Comparison of ENCODE assay signal across 9 cellular contexts in the genomic region with DNA sequence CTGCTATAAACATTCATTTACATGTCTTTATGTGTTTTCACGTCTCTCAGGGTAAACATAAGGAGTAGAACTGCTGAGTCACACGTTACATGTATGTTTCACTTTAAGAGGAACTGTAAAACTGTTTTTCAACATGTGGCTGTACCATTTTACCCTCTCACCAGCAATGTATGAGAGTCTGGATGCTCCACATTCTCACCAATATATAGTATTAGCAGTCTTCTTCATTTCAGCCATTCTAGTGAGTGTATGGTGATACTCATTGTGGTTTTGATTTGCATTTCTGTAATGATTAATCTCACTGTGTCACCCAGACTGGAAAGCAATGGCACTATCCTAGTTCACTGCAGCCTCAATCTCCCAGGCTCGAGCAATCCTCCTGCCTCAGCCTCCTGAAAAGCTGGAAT. TPM values are rescaled to one million over a fixed set of nuclear protein-coding genes. Genes with fewer than 3 reads are reported as not detected.
DNase-seq lines count a peak whose midpoint lies in the region; ATAC-seq and TF ChIP-seq lines count a peak whose summit lies in the region.
"Had no signal": no experiment of that assay in that cellular context is flagged by ENCODE, and none has a peak within 500 bp of the region (broad histone marks: within the 10 kb centered on the region; RNA-seq: fewer than 3 reads in every experiment).

No MANE protein-coding gene starts in this region.

- no peaks in the 10 kb centered on the region for H3K27me3 ChIP-seq in HCT116 (ENCODE audit: insufficient read depth, low read length)
- H3K27me3 ChIP-seq in neutrophil: no peaks in the 10 kb centered on the region
- no peaks in the 10 kb centered on the region for H3K27me3 ChIP-seq in testis

- H3K9me3 ChIP-seq in HCT116 (ENCODE audit: control insufficient read depth in 1 of 2, insufficient read depth in 1 of 2, low read depth in 1 of 2, low read length in 2 of 2) (no peaks in the 10 kb centered on the region), neutrophil (no peaks in the 10 kb centered on the region), testis (no peaks in the 10 kb centered on the region)

- BruUV-seq in HCT116 (replicated peaks; lab: Mats Ljungman, UMichigan): TSS peak; percentile 9

- H3K36me3 ChIP-seq in HCT116 (ENCODE audit: control insufficient read depth in 1 of 2, insufficient read depth in 2 of 2, low read length in 2 of 2): no peaks in the 10 kb centered on the region
- H3K36me3 ChIP-seq in neutrophil: peaks cover 5% of the 10 kb centered on the region
- H3K36me3 ChIP-seq in testis (ENCODE audit: low read depth, missing control alignments): no peaks in the 10 kb centered on the region

- DNase-seq in activated CD4-positive, alpha-beta T cell treated with anti-CD3 and anti-CD28 coated beads for 36 hours: no peak
- DNase-seq in activated CD4-positive, alpha-beta T cell treated with anti-CD3 and anti-CD28 coated beads, Interleukin-2, amount 10 ng/mL, durations not matched to agents 24 days and 14 days: no peak
- DNase-seq in HCT116 (ENCODE audit: low read depth, low spot score) (no peak), testis (no peak), inferior parietal cortex (ENCODE audit: extremely low spot score) (no peak), head of caudate nucleus (no peak)
- DNase-seq: H9 had no signal

- H3K27me3 Mint-ChIP-seq in activated CD4-positive, alpha-beta T cell treated with anti-CD3 and anti-CD28 coated beads for 36 hours: no peaks in the 10 kb centered on the region
- no peaks in the 10 kb centered on the region for H3K27me3 Mint-ChIP-seq in activated CD4-positive, alpha-beta T cell treated with anti-CD3 and anti-CD28 coated beads, Interleukin-2, amount 10 ng/mL, durations not matched to agents 24 days and 14 days

- TF ChIP-seq CTCF in HCT116 (IDR thresholded peaks at IDR 0.05 in 2 of 3, conservative IDR thresholded peaks at IDR 0.05 in 1 of 3; ENCODE audit: borderline replicate concordance in 1 of 3, insufficient read depth in 1 of 3, low read depth in 2 of 3, low read length in 2 of 3) (no peak), neutrophil (IDR thresholded peaks at IDR 0.05) (no peak), testis (IDR thresholded peaks at IDR 0.05) (no peak)

- H3K4me1 Mint-ChIP-seq in activated CD4-positive, alpha-beta T cell treated with anti-CD3 and anti-CD28 coated beads for 36 hours: peaks cover 32% of the 10 kb centered on the region
- peaks cover 8% of the 10 kb centered on the region for H3K4me1 Mint-ChIP-seq in activated CD4-positive, alpha-beta T cell treated with anti-CD3 and anti-CD28 coated beads, Interleukin-2, amount 10 ng/mL, durations not matched to agents 24 days and 14 days
- H3K4me1 Mint-ChIP-seq: H9 had no signal

- H3K27ac Mint-ChIP-seq in activated CD4-positive, alpha-beta T cell treated with anti-CD3 and anti-CD28 coated beads for 36 hours: no peak overlapping the region
- H3K27ac Mint-ChIP-seq in activated CD4-positive, alpha-beta T cell treated with anti-CD3 and anti-CD28 coated beads, Interleukin-2, amount 10 ng/mL, durations not matched to agents 24 days and 14 days: no peak overlapping the region

- H3K79me2 ChIP-seq in HCT116 (ENCODE audit: insufficient read depth, low read length): peaks cover 37% of the 10 kb centered on the region

- RAD21 ChIA-PET in HCT116 (lab: Charles Lee; ENCODE audit: low non-redundant PET in 1 of 2, low total read pairs in 2 of 2, uncharacterized antibody in 2 of 2, unreplicated experiment in 2 of 2): no interaction called here

- ATAC-seq in activated CD4-positive, alpha-beta T cell treated with anti-CD3 and anti-CD28 coated beads for 36 hours: peak; percentile 96
- ATAC-seq in HCT116: no peak
- ATAC-seq in HG03565 (IDR thresholded peaks at IDR 0.05; ENCODE audit: unreplicated experiment): peak; percentile 86

- POLR2A ChIA-PET in activated CD4-positive, alpha-beta T cell treated with anti-CD3 and anti-CD28 coated beads for 36 hours (lab: Charles Lee): no interaction called here
- POLR2A ChIA-PET in HCT116 (lab: Charles Lee): no interaction called here

- no peaks in the 10 kb centered on the region for H4K20me1 ChIP-seq in HCT116 (ENCODE audit: insufficient read depth)

- H3K4me1 ChIP-seq in HCT116 (ENCODE audit: control insufficient read depth in 1 of 2, insufficient read depth in 2 of 2, low read length in 2 of 2) (no peaks in the 10 kb centered on the region), neutrophil (ENCODE audit: control insufficient read depth in 1 of 2, insufficient read depth in 1 of 2, low read depth in 1 of 2, low read length in 1 of 2) (peaks cover 6 to 8% of the 10 kb centered on the region in 2 experiments), testis (peaks cover 3% of the 10 kb centered on the region)

- H3K4me3 ChIP-seq in HCT116 (replicated peaks in 1 of 2; ENCODE audit: low read depth in 1 of 2, low read length in 2 of 2) (no peak overlapping the region), neutrophil (ENCODE audit: low read depth in 1 of 2, low read length in 1 of 2) (no peak overlapping the region), testis (no peak overlapping the region)

- H3K9ac ChIP-seq in HCT116 (ENCODE audit: low read length): no peak overlapping the region

- no peak overlapping the region for H3K4me2 ChIP-seq in HCT116 (ENCODE audit: low read length)

- TF ChIP-seq POLR2A in HCT116 (IDR thresholded peaks at IDR 0.05; ENCODE audit: borderline replicate concordance, extremely low read depth, insufficient read depth, insufficient read length) (no peak), testis (IDR thresholded peaks at IDR 0.05) (no peak)

- no peak overlapping the region for H3K27ac ChIP-seq in HCT116 (ENCODE audit: low read depth, low read length)
- H3K27ac ChIP-seq in neutrophil: peak overlapping the region; percentile 58
- no peak overlapping the region for H3K27ac ChIP-seq in testis

- intact Hi-C loops in activated CD4-positive, alpha-beta T cell treated with anti-CD3 and anti-CD28 coated beads for 36 hours (cut with DNase I, micrococcal nuclease): no loop called here
- intact Hi-C loops in activated CD4-positive, alpha-beta T cell treated with anti-CD3 and anti-CD28 coated beads, Interleukin-2, amount 10 ng/mL, durations not matched to agents 24 days and 14 days (cut with micrococcal nuclease): no loop called here
- intact Hi-C loops in HCT116 (cut with micrococcal nuclease): no loop called here
- intact Hi-C loops in testis (cut with DNase I; ENCODE audit: low total_unique reads): no loop called here
- intact Hi-C loops in head of caudate nucleus (cut with DNase I): no loop called here

- H3K9me3 Mint-ChIP-seq in activated CD4-positive, alpha-beta T cell treated with anti-CD3 and anti-CD28 coated beads for 36 hours (ENCODE audit: low read depth): no peaks in the 10 kb centered on the region
- no peaks in the 10 kb centered on the region for H3K9me3 Mint-ChIP-seq in activated CD4-positive, alpha-beta T cell treated with anti-CD3 and anti-CD28 coated beads, Interleukin-2, amount 10 ng/mL, durations not matched to agents 24 days and 14 days
- H3K9me3 Mint-ChIP-seq: H9 had no signal

- 93% methylated on average over 3 of the region's 3 CpGs for WGBS in testis, 2 donors

- no peaks in the 10 kb centered on the region for H3K9me2 ChIP-seq in HCT116 (ENCODE audit: insufficient read depth)

- H3K36me3 Mint-ChIP-seq in activated CD4-positive, alpha-beta T cell treated with anti-CD3 and anti-CD28 coated beads for 36 hours (ENCODE audit: low read depth): peaks cover 28% of the 10 kb centered on the region
- peaks cover 25% of the 10 kb centered on the region for H3K36me3 Mint-ChIP-seq in activated CD4-positive, alpha-beta T cell treated with anti-CD3 and anti-CD28 coated beads, Interleukin-2, amount 10 ng/mL, durations not matched to agents 24 days and 14 days (ENCODE audit: low read depth)

- H3K4me3 Mint-ChIP-seq in activated CD4-positive, alpha-beta T cell treated with anti-CD3 and anti-CD28 coated beads for 36 hours: no peak overlapping the region
- no peak overlapping the region for H3K4me3 Mint-ChIP-seq in activated CD4-positive, alpha-beta T cell treated with anti-CD3 and anti-CD28 coated beads, Interleukin-2, amount 10 ng/mL, durations not matched to agents 24 days and 14 days
- H3K4me3 Mint-ChIP-seq: H9 had no signal

- H2AFZ ChIP-seq in HCT116 (ENCODE audit: low read depth, low read length, poor library complexity, severe bottlenecking): no peak overlapping the region

- CTCF ChIA-PET in activated CD4-positive, alpha-beta T cell treated with anti-CD3 and anti-CD28 coated beads for 36 hours (lab: Charles Lee): no interaction called here
- CTCF ChIA-PET in HCT116 (lab: Charles Lee): no interaction called here

- TF ChIP-seq RAD21 in HCT116 (IDR thresholded peaks at IDR 0.05; ENCODE audit: low read depth): no peak

TF ChIP-seq in HCT116, 20 proteins besides CTCF, POLR2A, EP300 and RAD21:
- TF ChIP-seq SIN3A (IDR thresholded peaks at IDR 0.05; ENCODE audit: low read depth): no peak
- no peak for TF ChIP-seq TCF7L2 (IDR thresholded peaks at IDR 0.05; ENCODE audit: borderline replicate concordance, extremely low read depth, insufficient read depth, insufficient read length)
- no peak for TF ChIP-seq CEBPB (IDR thresholded peaks at IDR 0.05; ENCODE audit: low read depth)
- TF ChIP-seq EZH2 (IDR thresholded peaks at IDR 0.05): no peak

RNA-seq across cellular contexts. Expression of gene PHC3, which starts 37.1 kb away (rescaled TPM):
- 10 to 100 TPM; 47.6 to 83.9 TPM for total RNA-seq in activated CD4-positive, alpha-beta T cell treated with anti-CD3 and anti-CD28 coated beads for 36 hours
- 54.7 and 56.4 TPM in 2 replicates for total RNA-seq in activated CD4-positive, alpha-beta T cell treated with anti-CD3 and anti-CD28 coated beads, Interleukin-2, amount 10 ng/mL, durations not matched to agents 24 days and 14 days
- total RNA-seq in HCT116 (2021; ENCODE audit: unreplicated experiment) (40.1 TPM), testis (10 to 100 TPM; 93.5 to 96.1 TPM)
- 20.3 and 24.3 TPM in 2 replicates for polyA plus RNA-seq in HCT116 (2012)
- 24.8 TPM for polyA plus RNA-seq in testis (ENCODE audit: insufficient read depth, low read depth, low replicate concordance)
